ENCODE assay signal across 1 cellular context in genomic region chr16:19067349-19068236, GRCh38.
TF ChIP-seq lines count a peak whose summit lies in the region.

Gene COQ7 (plus strand): TSS chr16:19067614. CDS start chr16:19067665, 51 bp downstream.

TF ChIP-seq in HepG2, 621 proteins besides CTCF, POLR2A, EP300 and RAD21 (continued from another document and continues in another):
- TF ChIP-seq ZNF318 (CRISPR knock-in tag; IDR thresholded peaks at IDR 0.05) (no peak), SSRP1 (CRISPR knock-in tag; IDR thresholded peaks at IDR 0.05) (no peak), ZNF550 (CRISPR knock-in tag; IDR thresholded peaks at IDR 0.05; ENCODE audit: borderline replicate concordance) (peak; percentile 89; the same call in 1 of the 2 replicates), ATF7 (IDR thresholded peaks at IDR 0.05) (peak; percentile 92), ATF7 (CRISPR knock-in tag; IDR thresholded peaks at IDR 0.05) (no peak; the same call in none of the 2 replicates), RFX5 (IDR thresholded peaks at IDR 0.05; ENCODE audit: low read depth, low read length) (peak; percentile 81), JUN (CRISPR knock-in tag; IDR thresholded peaks at IDR 0.05) (0 out of 2 replicates have a peak, but pooled peaks have one; percentile 16), ZSCAN20 (CRISPR knock-in tag; IDR thresholded peaks at IDR 0.05; ENCODE audit: borderline replicate concordance) (peak; percentile 81; the same call in 1 of the 2 replicates), MIER3 (CRISPR knock-in tag; IDR thresholded peaks at IDR 0.05; ENCODE audit: borderline replicate concordance) (peak; percentile 66; the same call in 1 of the 2 replicates), MLXIP (CRISPR knock-in tag; IDR thresholded peaks at IDR 0.05; ENCODE audit: borderline replicate concordance) (0 out of 2 replicates have a peak, but pooled peaks have one; percentile 62), CHD2 (IDR thresholded peaks at IDR 0.05; ENCODE audit: low read depth, low read length) (peak; percentile 58; the same call in 1 of the 2 replicates), ZNF331 (CRISPR knock-in tag; IDR thresholded peaks at IDR 0.05) (peak; percentile 45; the same call in 1 of the 2 replicates), FOXC1 (CRISPR knock-in tag; IDR thresholded peaks at IDR 0.05; ENCODE audit: borderline replicate concordance) (peak; percentile 98), ZNF317 (CRISPR knock-in tag; IDR thresholded peaks at IDR 0.05) (no peak; the same call in 1 of the 2 replicates), NCOA1 (CRISPR knock-in tag; IDR thresholded peaks at IDR 0.05) (peak; percentile 84), HNRNPH1 (optimal IDR thresholded peaks at IDR 0.05; ENCODE audit: low read depth, low read length) (no peak), HOXD1 (CRISPR knock-in tag; IDR thresholded peaks at IDR 0.05) (peak; percentile 90; the same call in 1 of the 2 replicates), PHF21A (CRISPR knock-in tag; IDR thresholded peaks at IDR 0.05) (peak; percentile 91; the same call in 1 of the 2 replicates), HNRNPUL1 (IDR thresholded peaks at IDR 0.05; ENCODE audit: low read depth, low read length) (no peak), SPEN (CRISPR knock-in tag; IDR thresholded peaks at IDR 0.05; ENCODE audit: low read depth) (peak; percentile 95), HOXA9 (CRISPR knock-in tag; IDR thresholded peaks at IDR 0.05; ENCODE audit: borderline replicate concordance) (peak; percentile 62; the same call in 1 of the 2 replicates), RFX1 (IDR thresholded peaks at IDR 0.05) (peak; percentile 95), ZNF720 (CRISPR knock-in tag; IDR thresholded peaks at IDR 0.05) (0 out of 2 replicates have a peak, but pooled peaks have one; percentile 16), ZC3H4 (CRISPR knock-in tag; IDR thresholded peaks at IDR 0.05; ENCODE audit: borderline replicate concordance) (peak; percentile 72; the same call in 1 of the 2 replicates), SIN3B (IDR thresholded peaks at IDR 0.05; ENCODE audit: low read length) (peak; percentile 86), U2AF2 (IDR thresholded peaks at IDR 0.05; ENCODE audit: low read depth, low read length) (peak; percentile 31; the same call in 1 of the 2 replicates), ZNF468 (CRISPR knock-in tag; IDR thresholded peaks at IDR 0.05) (peak; percentile 64; the same call in 1 of the 2 replicates), HOXA7 (CRISPR knock-in tag; IDR thresholded peaks at IDR 0.05) (no peak), ZSCAN9 (CRISPR knock-in tag; IDR thresholded peaks at IDR 0.05; ENCODE audit: borderline replicate concordance) (peak; percentile 59; the same call in 1 of the 2 replicates), POLR2AphosphoS5 (IDR thresholded peaks at IDR 0.05; ENCODE audit: low read depth, low read length) (peak; percentile 61), ZBTB7A (CRISPR knock-in tag; IDR thresholded peaks at IDR 0.05) (0 out of 2 replicates have a peak, but pooled peaks have one; percentile 56), TGIF2 (CRISPR knock-in tag; IDR thresholded peaks at IDR 0.05) (0 out of 2 replicates have a peak, but pooled peaks have one; percentile 47), ZNF30 (CRISPR knock-in tag; IDR thresholded peaks at IDR 0.05) (no peak), DZIP1 (CRISPR knock-in tag; IDR thresholded peaks at IDR 0.05) (peak; percentile 76; the same call in 1 of the 2 replicates), NONO (IDR thresholded peaks at IDR 0.05) (no peak), NONO (CRISPR knock-in tag; conservative IDR thresholded peaks at IDR 0.05) (peak; percentile 97), ZNF10 (CRISPR knock-in tag; IDR thresholded peaks at IDR 0.05; ENCODE audit: borderline replicate concordance, low read depth) (no peak)
- TF ChIP-seq, protein P1, sequence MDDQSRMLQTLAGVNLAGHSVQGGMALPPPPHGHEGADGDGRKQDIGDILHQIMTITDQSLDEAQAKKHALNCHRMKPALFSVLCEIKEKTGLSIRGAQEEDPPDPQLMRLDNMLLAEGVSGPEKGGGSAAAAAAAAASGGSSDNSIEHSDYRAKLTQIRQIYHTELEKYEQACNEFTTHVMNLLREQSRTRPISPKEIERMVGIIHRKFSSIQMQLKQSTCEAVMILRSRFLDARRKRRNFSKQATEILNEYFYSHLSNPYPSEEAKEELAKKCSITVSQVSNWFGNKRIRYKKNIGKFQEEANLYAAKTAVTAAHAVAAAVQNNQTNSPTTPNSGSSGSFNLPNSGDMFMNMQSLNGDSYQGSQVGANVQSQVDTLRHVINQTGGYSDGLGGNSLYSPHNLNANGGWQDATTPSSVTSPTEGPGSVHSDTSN (CRISPR knock-in tag; IDR thresholded peaks at IDR 0.05; ENCODE audit: borderline replicate concordance), result peak; percentile 99
- TF ChIP-seq, protein P2, sequence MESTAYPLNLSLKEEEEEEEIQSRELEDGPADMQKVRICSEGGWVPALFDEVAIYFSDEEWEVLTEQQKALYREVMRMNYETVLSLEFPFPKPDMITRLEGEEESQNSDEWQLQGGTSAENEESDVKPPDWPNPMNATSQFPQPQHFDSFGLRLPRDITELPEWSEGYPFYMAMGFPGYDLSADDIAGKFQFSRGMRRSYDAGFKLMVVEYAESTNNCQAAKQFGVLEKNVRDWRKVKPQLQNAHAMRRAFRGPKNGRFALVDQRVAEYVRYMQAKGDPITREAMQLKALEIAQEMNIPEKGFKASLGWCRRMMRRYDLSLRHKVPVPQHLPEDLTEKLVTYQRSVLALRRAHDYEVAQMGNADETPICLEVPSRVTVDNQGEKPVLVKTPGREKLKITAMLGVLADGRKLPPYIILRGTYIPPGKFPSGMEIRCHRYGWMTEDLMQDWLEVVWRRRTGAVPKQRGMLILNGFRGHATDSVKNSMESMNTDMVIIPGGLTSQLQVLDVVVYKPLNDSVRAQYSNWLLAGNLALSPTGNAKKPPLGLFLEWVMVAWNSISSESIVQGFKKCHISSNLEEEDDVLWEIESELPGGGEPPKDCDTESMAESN (CRISPR knock-in tag; conservative IDR thresholded peaks at IDR 0.05), result peak; percentile 72
